1 cellular context compared by ENCODE assay signal in the genomic region with DNA sequence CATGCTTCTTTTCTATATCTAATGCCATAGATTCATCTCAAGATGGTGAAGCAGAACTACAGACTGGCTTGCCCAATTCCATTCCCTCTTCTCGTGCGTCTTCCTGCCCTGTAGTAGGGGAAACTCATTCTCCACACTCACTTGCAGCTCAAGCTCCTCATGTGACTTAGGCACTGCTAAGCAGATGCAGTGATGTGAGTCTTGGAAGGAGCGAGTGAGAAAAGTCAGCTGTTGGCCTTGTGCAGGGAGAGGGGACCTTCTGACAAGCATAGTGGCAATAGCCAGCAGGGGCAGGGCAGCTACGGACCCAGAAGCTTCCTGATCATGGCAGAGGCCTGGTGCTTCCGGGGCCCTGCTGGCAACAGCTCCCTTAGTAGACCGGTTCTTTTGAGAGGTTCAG.
TF ChIP-seq lines count a peak whose summit lies in the region.

No MANE protein-coding gene starts in this region.

TF ChIP-seq in H1, 55 proteins besides CTCF, POLR2A, EP300 and RAD21:
- TF ChIP-seq TAF1 (IDR thresholded peaks at IDR 0.05; ENCODE audit: low read depth, low read length) (no peak), POLR2AphosphoS5 (IDR thresholded peaks at IDR 0.05; ENCODE audit: low read depth, low read length) (no peak), RFX5 (IDR thresholded peaks at IDR 0.05; ENCODE audit: borderline replicate concordance, low read depth, low read length) (no peak), NANOG (IDR thresholded peaks at IDR 0.05; ENCODE audit: insufficient read depth, low read depth, low read length, poor library complexity, severe bottlenecking) (no peak), SRF (IDR thresholded peaks at IDR 0.05; ENCODE audit: low read depth, low read length) (no peak), SUZ12 (IDR thresholded peaks at IDR 0.05; ENCODE audit: low read length) (no peak), KDM1A (IDR thresholded peaks at IDR 0.05; ENCODE audit: borderline replicate concordance, low read length) (no peak), JUN (IDR thresholded peaks at IDR 0.05; ENCODE audit: low read depth, low read length) (no peak), EGR1 (IDR thresholded peaks at IDR 0.05; ENCODE audit: borderline replicate concordance, low read depth, low read length) (no peak), KDM5A (IDR thresholded peaks at IDR 0.05; ENCODE audit: low read length) (no peak), CTBP2 (IDR thresholded peaks at IDR 0.05; ENCODE audit: borderline replicate concordance, insufficient read depth, insufficient read length, low read length) (no peak), GABPA (IDR thresholded peaks at IDR 0.05; ENCODE audit: borderline replicate concordance, insufficient read depth, low read length) (no peak), CBX8 (IDR thresholded peaks at IDR 0.05; ENCODE audit: borderline replicate concordance, low read depth, low read length) (no peak), ASH2L (IDR thresholded peaks at IDR 0.05; ENCODE audit: low read length) (no peak), PHF8 (conservative IDR thresholded peaks at IDR 0.05; ENCODE audit: low read depth, low read length) (no peak)
- TF ChIP-seq, protein P1, sequence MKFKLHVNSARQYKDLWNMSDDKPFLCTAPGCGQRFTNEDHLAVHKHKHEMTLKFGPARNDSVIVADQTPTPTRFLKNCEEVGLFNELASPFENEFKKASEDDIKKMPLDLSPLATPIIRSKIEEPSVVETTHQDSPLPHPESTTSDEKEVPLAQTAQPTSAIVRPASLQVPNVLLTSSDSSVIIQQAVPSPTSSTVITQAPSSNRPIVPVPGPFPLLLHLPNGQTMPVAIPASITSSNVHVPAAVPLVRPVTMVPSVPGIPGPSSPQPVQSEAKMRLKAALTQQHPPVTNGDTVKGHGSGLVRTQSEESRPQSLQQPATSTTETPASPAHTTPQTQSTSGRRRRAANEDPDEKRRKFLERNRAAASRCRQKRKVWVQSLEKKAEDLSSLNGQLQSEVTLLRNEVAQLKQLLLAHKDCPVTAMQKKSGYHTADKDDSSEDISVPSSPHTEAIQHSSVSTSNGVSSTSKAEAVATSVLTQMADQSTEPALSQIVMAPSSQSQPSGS (IDR thresholded peaks at IDR 0.05; ENCODE audit: low read length), result no peak
- TF ChIP-seq, protein P2, sequence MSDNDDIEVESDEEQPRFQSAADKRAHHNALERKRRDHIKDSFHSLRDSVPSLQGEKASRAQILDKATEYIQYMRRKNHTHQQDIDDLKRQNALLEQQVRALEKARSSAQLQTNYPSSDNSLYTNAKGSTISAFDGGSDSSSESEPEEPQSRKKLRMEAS (IDR thresholded peaks at IDR 0.05), result no peak
